Comparison of ENCODE assay signal across 19 cellular contexts in the genomic region with DNA sequence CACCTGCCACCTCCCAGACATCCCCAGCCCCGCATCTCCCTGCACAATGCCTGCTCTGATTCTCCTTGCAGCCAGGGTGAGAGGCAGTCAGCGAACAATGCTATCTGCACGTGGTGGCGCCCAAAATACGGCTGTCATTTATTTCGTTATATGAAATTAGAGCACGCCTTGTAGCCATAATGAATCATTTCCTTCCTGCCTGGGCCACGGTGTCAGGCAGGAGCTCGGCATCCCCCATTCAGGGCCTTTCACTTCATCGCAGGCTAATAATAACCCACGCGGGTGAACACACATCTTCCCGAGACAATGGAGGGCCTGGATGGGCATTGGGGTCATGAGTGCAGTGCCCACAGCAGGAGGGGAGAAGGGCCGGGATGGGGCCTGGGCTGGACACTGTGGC.
DNase-seq lines count a peak whose midpoint lies in the region; ATAC-seq and TF ChIP-seq lines count a peak whose summit lies in the region.
"Had no signal": no experiment of that assay in that cellular context is flagged by ENCODE, and none has a peak within 500 bp of the region (broad histone marks: within the 10 kb centered on the region; RNA-seq: fewer than 3 reads in every experiment).

No MANE protein-coding gene starts in this region.

- H3K4me1 Mint-ChIP-seq in endodermal cell = no peaks in the 10 kb centered on the region
- H3K4me1 Mint-ChIP-seq in stimulated activated effector memory CD8-positive, alpha-beta T cell treated with anti-CD3 and anti-CD28 coated beads, Interleukin-12 subunit alpha, Interleukin-12 subunit beta, amount 100 ng/mL, for 72 hours = peaks cover 15% of the 10 kb centered on the region
- H3K4me1 Mint-ChIP-seq: activated naive CD4-positive, alpha-beta T cell treated with anti-CD3 and anti-CD28 coated beads, Interleukin-2, amount 50 U/mL, for 24 hours had no signal

- peak; percentile 49 to 93 for ATAC-seq in right cardiac atrium
- 0 out of 2 replicates have a peak, but pooled peaks have one; percentile 22 for ATAC-seq in Panc1
- ATAC-seq in stimulated activated effector memory CD8-positive, alpha-beta T cell treated with anti-CD3 and anti-CD28 coated beads, Interleukin-12 subunit alpha, Interleukin-12 subunit beta, amount 100 ng/mL, for 72 hours = peak; percentile 71
- ATAC-seq in HG02588 (IDR thresholded peaks at IDR 0.05; ENCODE audit: unreplicated experiment) = no peak

- CTCF ChIA-PET in Panc1 (lab: Charles Lee) = no interaction called here

- H3K27ac Mint-ChIP-seq in endodermal cell = no peak overlapping the region
- H3K27ac Mint-ChIP-seq in stimulated activated effector memory CD8-positive, alpha-beta T cell treated with anti-CD3 and anti-CD28 coated beads, Interleukin-12 subunit alpha, Interleukin-12 subunit beta, amount 100 ng/mL, for 72 hours = no peak overlapping the region
- H3K27ac Mint-ChIP-seq: activated naive CD4-positive, alpha-beta T cell treated with anti-CD3 and anti-CD28 coated beads, Interleukin-2, amount 50 U/mL, for 24 hours; HFFc6; T-helper 1 cell treated with Interleukin-12 subunit alpha and Interleukin-12 subunit beta and Interleukin-4 antibody, amounts not matched to agents 30 μg/mL and 1 μg/mL, for 36 hours had no signal

- H3K9ac ChIP-seq in endodermal cell (ENCODE audit: extremely low read depth, low read length, poor library complexity, severe bottlenecking) = no peak overlapping the region

- H3K4me3 ChIP-seq in right cardiac atrium (ENCODE audit: low read length) (no peak overlapping the region), Panc1 (ENCODE audit: low read depth in 2 of 2, low read length in 2 of 2) (no peak overlapping the region), endodermal cell (ENCODE audit: low read length) (no peak overlapping the region)
- H3K4me3 ChIP-seq: heart left ventricle, Peyer's patch, prostate gland had no signal

- H3K27me3 ChIP-seq in right cardiac atrium (ENCODE audit: control insufficient read depth, insufficient read depth) = no peaks in the 10 kb centered on the region
- H3K27me3 ChIP-seq in Panc1 (ENCODE audit: control insufficient read depth, insufficient read depth, low read length) = peaks cover 5% of the 10 kb centered on the region
- no peaks in the 10 kb centered on the region for H3K27me3 ChIP-seq in endodermal cell (ENCODE audit: control insufficient read depth, insufficient read depth, low read length, poor library complexity, severe bottlenecking)
- H3K27me3 ChIP-seq: Peyer's patch had no signal

- in situ Hi-C loops in Panc1 (cut with HindIII; ENCODE audit: low pct_unique_long_range_greater_than_20kb, low sequenced_read_pairs) = no loop called here

- intact Hi-C loops in right cardiac atrium (cut with DNase I) = no loop called here
- intact Hi-C loops in cardiac septum (cut with DNase I) = no loop called here
- intact Hi-C loops in Panc1 (cut with micrococcal nuclease; ENCODE audit: unreplicated experiment) = no loop called here

- H3K4me3 Mint-ChIP-seq in endodermal cell = no peak overlapping the region
- H3K4me3 Mint-ChIP-seq in stimulated activated effector memory CD8-positive, alpha-beta T cell treated with anti-CD3 and anti-CD28 coated beads, Interleukin-12 subunit alpha, Interleukin-12 subunit beta, amount 100 ng/mL, for 72 hours = no peak overlapping the region
- H3K4me3 Mint-ChIP-seq: activated naive CD4-positive, alpha-beta T cell treated with anti-CD3 and anti-CD28 coated beads, Interleukin-2, amount 50 U/mL, for 24 hours; HFFc6; T-helper 1 cell treated with Interleukin-12 subunit alpha and Interleukin-12 subunit beta and Interleukin-4 antibody, amounts not matched to agents 30 μg/mL and 1 μg/mL, for 36 hours had no signal

- no peak overlapping the region for H3K27ac ChIP-seq in right cardiac atrium (ENCODE audit: low read length)
- no peak overlapping the region for H3K27ac ChIP-seq in Panc1 (ENCODE audit: low read length)
- H3K27ac ChIP-seq in endodermal cell (ENCODE audit: low read depth, low read length) = peak overlapping the region; percentile 53
- H3K27ac ChIP-seq: epithelial cell of prostate, heart left ventricle, Peyer's patch, prostate gland had no signal

- H3K36me3 Mint-ChIP-seq in endodermal cell (ENCODE audit: low read depth) = no peaks in the 10 kb centered on the region
- no peaks in the 10 kb centered on the region for H3K36me3 Mint-ChIP-seq in stimulated activated effector memory CD8-positive, alpha-beta T cell treated with anti-CD3 and anti-CD28 coated beads, Interleukin-12 subunit alpha, Interleukin-12 subunit beta, amount 100 ng/mL, for 72 hours
- H3K36me3 Mint-ChIP-seq: activated naive CD4-positive, alpha-beta T cell treated with anti-CD3 and anti-CD28 coated beads, Interleukin-2, amount 50 U/mL, for 24 hours had no signal

- WGBS in right cardiac atrium = 52% methylated on average over 14 of the region's 14 CpGs
- 85 to 87% methylated on average over 8 to 14 of the region's 14 CpGs for WGBS in endodermal cell (ENCODE audit: insufficient coverage in 1 of 2, insufficient read length in 1 of 2), 2 experiments

- peaks cover 6% of the 10 kb centered on the region for H3K27me3 Mint-ChIP-seq in endodermal cell (ENCODE audit: insufficient read depth)

- H3K9me3 Mint-ChIP-seq in endodermal cell = peaks cover 3% of the 10 kb centered on the region
- H3K9me3 Mint-ChIP-seq in stimulated activated effector memory CD8-positive, alpha-beta T cell treated with anti-CD3 and anti-CD28 coated beads, Interleukin-12 subunit alpha, Interleukin-12 subunit beta, amount 100 ng/mL, for 72 hours = no peaks in the 10 kb centered on the region
- H3K9me3 Mint-ChIP-seq: activated naive CD4-positive, alpha-beta T cell treated with anti-CD3 and anti-CD28 coated beads, Interleukin-2, amount 50 U/mL, for 24 hours; T-helper 1 cell treated with Interleukin-12 subunit alpha and Interleukin-12 subunit beta and Interleukin-4 antibody, amounts not matched to agents 30 μg/mL and 1 μg/mL, for 36 hours had no signal

- no TSS peak for BruUV-seq in Panc1 (replicated peaks; lab: Mats Ljungman, UMichigan)

- H3K4me1 ChIP-seq in right cardiac atrium (ENCODE audit: control insufficient read depth, insufficient read depth, low read length) (no peaks in the 10 kb centered on the region), Panc1 (ENCODE audit: control insufficient read depth, insufficient read depth, low read length) (no peaks in the 10 kb centered on the region), endodermal cell (ENCODE audit: control insufficient read depth, insufficient read depth, low read length) (no peaks in the 10 kb centered on the region)
- H3K4me1 ChIP-seq: Peyer's patch, prostate gland had no signal

- POLR2A ChIA-PET in Panc1 (lab: Charles Lee) = no interaction called here

- DNase-seq in right cardiac atrium (peak in 1 of 3 donors; percentile 38), cardiac septum (ENCODE audit: low spot score) (no peak), Panc1 (ENCODE audit: low read depth, low spot score) (no peak), endodermal cell (no peak), NCI-H2107 (lab: John Stamatoyannopoulos, UW) (no peak), NCI-H2171 treated with DMSO at 0.1 percent for 48 hours (lab: John Stamatoyannopoulos, UW) (no peak)
- no peak for DNase-seq in stimulated activated effector memory CD8-positive, alpha-beta T cell treated with anti-CD3 and anti-CD28 coated beads, Interleukin-12 subunit alpha, Interleukin-12 subunit beta, amount 100 ng/mL, for 72 hours (ENCODE audit: low spot score in 2 of 2)
- DNase-seq: cerebellar nuclear complex, heart left ventricle, HFFc6, NCI-H1092, NCI-H345, Peyer's patch, trophoblast cell had no signal

- no peaks in the 10 kb centered on the region for H3K36me3 ChIP-seq in Panc1 (ENCODE audit: control insufficient read depth, insufficient read depth, low read length)
- H3K36me3 ChIP-seq in endodermal cell (ENCODE audit: control insufficient read depth, insufficient read depth, low read length) = no peaks in the 10 kb centered on the region
- H3K36me3 ChIP-seq: heart left ventricle, Peyer's patch, prostate gland had no signal

- TF ChIP-seq CTCF in Panc1 (IDR thresholded peaks at IDR 0.05) (no peak), endodermal cell (conservative IDR thresholded peaks at IDR 0.05) (no peak)

- H3K9me3 ChIP-seq in right cardiac atrium (ENCODE audit: control insufficient read depth, low read length) (no peaks in the 10 kb centered on the region), Panc1 (ENCODE audit: control insufficient read depth, insufficient read depth, low read depth, low read length) (no peaks in the 10 kb centered on the region), endodermal cell (ENCODE audit: control insufficient read depth, low read length) (no peaks in the 10 kb centered on the region)
- H3K9me3 ChIP-seq: heart left ventricle, Peyer's patch, prostate gland had no signal
